ENCODE assay signal across 1 cellular context in genomic region chr1:64948905-64949833, GRCh38.
TF ChIP-seq lines count a peak whose summit lies in the region.

No MANE protein-coding gene starts in this region.

TF ChIP-seq in K562, 482 proteins besides CTCF, POLR2A, EP300 and RAD21 (continued from another document):
- TF ChIP-seq ZNF592 (IDR thresholded peaks at IDR 0.05) (peak; percentile 32; the same call in 1 of the 2 replicates), PRMT5 (CRISPR knock-in tag; IDR thresholded peaks at IDR 0.05) (no peak)
TF ChIP-seq in K562: peak in this region for 40.
